ENCODE assay signal across 21 cellular contexts in the genomic region with DNA sequence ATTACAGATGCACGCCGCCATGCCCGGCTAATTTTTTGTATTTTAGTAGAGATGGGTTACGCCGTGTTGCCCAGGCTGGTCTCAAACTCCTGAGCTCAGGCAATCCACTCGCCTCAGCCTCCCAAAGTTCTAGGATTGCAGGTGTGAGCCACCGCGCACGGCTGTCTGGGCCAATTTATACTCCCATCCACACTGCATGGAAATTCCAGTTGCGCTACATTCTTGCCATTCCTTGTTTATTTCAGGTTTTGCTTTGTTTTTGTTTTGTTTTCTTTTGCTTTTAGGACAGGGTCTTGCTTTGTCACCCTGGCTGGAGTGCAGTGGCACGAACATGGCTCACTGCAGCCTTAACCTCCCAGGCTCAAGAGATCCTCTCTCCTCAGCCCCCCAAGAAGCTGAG. TPM values are rescaled to one million over a fixed set of nuclear protein-coding genes. Genes with fewer than 3 reads are reported as not detected.
DNase-seq lines count a peak whose midpoint lies in the region; ATAC-seq lines count a peak whose summit lies in the region.
"Had no signal": no experiment of that assay in that cellular context is flagged by ENCODE, and none has a peak within 500 bp of the region (broad histone marks: within the 10 kb centered on the region; RNA-seq: fewer than 3 reads in every experiment).

No MANE protein-coding gene starts in this region.

- H3K27me3 Mint-ChIP-seq in activated CD8-positive, alpha-beta memory T cell treated with anti-CD3 and anti-CD28 coated beads, Interleukin-2, amount 10 ng/mL, durations not matched to agents 7 days and 5 days = peaks cover 2% of the 10 kb centered on the region
- H3K27me3 Mint-ChIP-seq in dendritic cell treated with granulocyte-macrophage colony-stimulating factor and Interleukin-4, amounts not matched to agents 40 ng/mL and 50 ng/mL, for 4 days = no peaks in the 10 kb centered on the region
- peaks cover 3% of the 10 kb centered on the region for H3K27me3 Mint-ChIP-seq in activated naive CD4-positive, alpha-beta T cell treated with anti-CD3 and anti-CD28 coated beads for 36 hours (ENCODE audit: low read depth)

- DNase-seq in activated CD8-positive, alpha-beta memory T cell treated with anti-CD3 and anti-CD28 coated beads, Interleukin-2, amount 10 ng/mL, durations not matched to agents 7 days and 5 days = peak; percentile 11
- DNase-seq in activated CD8-positive, alpha-beta memory T cell treated with anti-CD3 and anti-CD28 coated beads, Interleukin-2, amount 50 U/mL, for 4 hours = no peak
- no peak for DNase-seq in activated naive CD4-positive, alpha-beta T cell treated with anti-CD3 and anti-CD28 coated beads for 36 hours
- DNase-seq: ACHN; BE2C; C1 segment of cervical spinal cord; CD4-positive, alpha-beta memory T cell; CD4-positive, CD25-positive, alpha-beta regulatory T cell; CD8-positive, alpha-beta memory T cell; COR-L47; DMS 273 treated with DMSO at 0.1 percent for 48 hours; DMS153; DMS53; DMS79; DND-41; EL; GF-D8 had no signal

- H3K4me3 Mint-ChIP-seq in activated CD8-positive, alpha-beta memory T cell treated with anti-CD3 and anti-CD28 coated beads, Interleukin-2, amount 10 ng/mL, durations not matched to agents 7 days and 5 days = no peak overlapping the region
- no peak overlapping the region for H3K4me3 Mint-ChIP-seq in dendritic cell treated with granulocyte-macrophage colony-stimulating factor and Interleukin-4, amounts not matched to agents 40 ng/mL and 50 ng/mL, for 4 days
- H3K4me3 Mint-ChIP-seq in activated naive CD4-positive, alpha-beta T cell treated with anti-CD3 and anti-CD28 coated beads for 36 hours = no peak overlapping the region
- H3K4me3 Mint-ChIP-seq: CD14-positive monocyte; CD4-positive, alpha-beta memory T cell; CD4-positive, CD25-positive, alpha-beta regulatory T cell; CD8-positive, alpha-beta memory T cell had no signal

- intact Hi-C loops in dendritic cell treated with granulocyte-macrophage colony-stimulating factor and Interleukin-4, amounts not matched to agents 40 ng/mL and 50 ng/mL, for 4 days (cut with micrococcal nuclease) = no loop called here
- intact Hi-C loops in activated naive CD4-positive, alpha-beta T cell treated with anti-CD3 and anti-CD28 coated beads for 36 hours (cut with micrococcal nuclease) = no loop called here

- H3K36me3 Mint-ChIP-seq in activated CD8-positive, alpha-beta memory T cell treated with anti-CD3 and anti-CD28 coated beads, Interleukin-2, amount 10 ng/mL, durations not matched to agents 7 days and 5 days = no peaks in the 10 kb centered on the region
- H3K36me3 Mint-ChIP-seq in dendritic cell treated with granulocyte-macrophage colony-stimulating factor and Interleukin-4, amounts not matched to agents 40 ng/mL and 50 ng/mL, for 4 days (ENCODE audit: low read depth) = no peaks in the 10 kb centered on the region
- no peaks in the 10 kb centered on the region for H3K36me3 Mint-ChIP-seq in activated naive CD4-positive, alpha-beta T cell treated with anti-CD3 and anti-CD28 coated beads for 36 hours (ENCODE audit: low read depth)
- H3K36me3 Mint-ChIP-seq: CD14-positive monocyte; CD4-positive, alpha-beta memory T cell; CD4-positive, CD25-positive, alpha-beta regulatory T cell; CD8-positive, alpha-beta memory T cell had no signal

- CTCF ChIA-PET in activated CD8-positive, alpha-beta memory T cell treated with anti-CD3 and anti-CD28 coated beads, Interleukin-2, amount 10 ng/mL, durations not matched to agents 7 days and 5 days (lab: Charles Lee) = no interaction called here
- CTCF ChIA-PET in activated naive CD4-positive, alpha-beta T cell treated with anti-CD3 and anti-CD28 coated beads for 36 hours (lab: Charles Lee) = interaction anchor here (0.6 kb wide), 2 partner anchors 56 to 182 kb away, joined by 3 read pairs; no protein-coding TSS in a partner anchor

- no peak for ATAC-seq in activated CD8-positive, alpha-beta memory T cell treated with anti-CD3 and anti-CD28 coated beads, Interleukin-2, amount 10 ng/mL, durations not matched to agents 7 days and 5 days
- ATAC-seq in HG02840 (IDR thresholded peaks at IDR 0.05; ENCODE audit: low FRiP score, unreplicated experiment) = no peak
- ATAC-seq: A549 had no signal

- H3K4me1 Mint-ChIP-seq in activated CD8-positive, alpha-beta memory T cell treated with anti-CD3 and anti-CD28 coated beads, Interleukin-2, amount 10 ng/mL, durations not matched to agents 7 days and 5 days = peaks cover 6% of the 10 kb centered on the region
- H3K4me1 Mint-ChIP-seq in dendritic cell treated with granulocyte-macrophage colony-stimulating factor and Interleukin-4, amounts not matched to agents 40 ng/mL and 50 ng/mL, for 4 days (ENCODE audit: low read depth) = peaks cover 40% of the 10 kb centered on the region
- peaks cover 6% of the 10 kb centered on the region for H3K4me1 Mint-ChIP-seq in activated naive CD4-positive, alpha-beta T cell treated with anti-CD3 and anti-CD28 coated beads for 36 hours (ENCODE audit: low read depth)
- H3K4me1 Mint-ChIP-seq: CD4-positive, CD25-positive, alpha-beta regulatory T cell; CD8-positive, alpha-beta memory T cell had no signal

- H3K9me3 Mint-ChIP-seq in activated CD8-positive, alpha-beta memory T cell treated with anti-CD3 and anti-CD28 coated beads, Interleukin-2, amount 10 ng/mL, durations not matched to agents 7 days and 5 days (ENCODE audit: low read depth) = no peaks in the 10 kb centered on the region
- H3K9me3 Mint-ChIP-seq in dendritic cell treated with granulocyte-macrophage colony-stimulating factor and Interleukin-4, amounts not matched to agents 40 ng/mL and 50 ng/mL, for 4 days = peaks cover 8% of the 10 kb centered on the region
- H3K9me3 Mint-ChIP-seq in activated naive CD4-positive, alpha-beta T cell treated with anti-CD3 and anti-CD28 coated beads for 36 hours = no peaks in the 10 kb centered on the region
- H3K9me3 Mint-ChIP-seq: CD14-positive monocyte; CD4-positive, alpha-beta memory T cell; CD4-positive, CD25-positive, alpha-beta regulatory T cell; CD8-positive, alpha-beta memory T cell had no signal

- H3K27ac Mint-ChIP-seq in activated CD8-positive, alpha-beta memory T cell treated with anti-CD3 and anti-CD28 coated beads, Interleukin-2, amount 10 ng/mL, durations not matched to agents 7 days and 5 days = no peak overlapping the region
- peak overlapping the region; percentile 74 for H3K27ac Mint-ChIP-seq in dendritic cell treated with granulocyte-macrophage colony-stimulating factor and Interleukin-4, amounts not matched to agents 40 ng/mL and 50 ng/mL, for 4 days
- no peak overlapping the region for H3K27ac Mint-ChIP-seq in activated naive CD4-positive, alpha-beta T cell treated with anti-CD3 and anti-CD28 coated beads for 36 hours
- H3K27ac Mint-ChIP-seq: CD14-positive monocyte; CD4-positive, alpha-beta memory T cell; CD4-positive, CD25-positive, alpha-beta regulatory T cell; CD8-positive, alpha-beta memory T cell had no signal

RNA-seq across cellular contexts. Expression of gene CAPRIN1, which starts 11.0 kb away (rescaled TPM):
- 100 to 1,000 TPM; 227 to 267 TPM for total RNA-seq in activated CD8-positive, alpha-beta memory T cell treated with anti-CD3 and anti-CD28 coated beads, Interleukin-2, amount 10 ng/mL, durations not matched to agents 7 days and 5 days
- total RNA-seq in activated naive CD4-positive, alpha-beta T cell treated with anti-CD3 and anti-CD28 coated beads for 36 hours = 100 to 1,000 TPM; 274 to 289 TPM
